Comparison of ENCODE assay signal across 19 cellular contexts in genomic region chr4:90841676-90842075, GRCh38.
"Had no signal": no experiment of that assay in that cellular context is flagged by ENCODE, and none has a peak within 500 bp of the region (broad histone marks: within the 10 kb centered on the region; RNA-seq: fewer than 3 reads in every experiment).

No MANE protein-coding gene starts in this region.

- ATAC-seq: activated naive CD8-positive, alpha-beta T cell treated with anti-CD3 and anti-CD28 coated beads, Interleukin-2, amount 50 U/mL, for 24 hours; body of pancreas; heart left ventricle; left cardiac atrium; psoas muscle; sciatic nerve; stimulated activated naive CD8-positive, alpha-beta T cell treated with anti-CD3 and anti-CD28 coated beads, Interleukin-15, amount 100 ng/mL, for 72 hours; T-cell; upper lobe of right lung had no signal

- DNase-seq: activated CD4-positive, alpha-beta T cell treated with anti-CD3 and anti-CD28 coated beads for 1 hour; activated CD4-positive, alpha-beta T cell treated with anti-CD3 and anti-CD28 coated beads, Interleukin-2, amount 50 U/mL, for 48 hours; activated naive CD4-positive, alpha-beta T cell treated with anti-CD3 and anti-CD28 coated beads for 36 hours; activated naive CD8-positive, alpha-beta T cell treated with anti-CD3 and anti-CD28 coated beads, Interleukin-2, amount 50 U/mL, for 24 hours; body of pancreas; cerebellar nuclear complex; foreskin fibroblast; heart left ventricle; left cardiac atrium; midbrain; psoas muscle; stimulated activated CD4-positive, alpha-beta T cell treated with anti-CD3 and anti-CD28 coated beads, Interleukin-1b, Interleukin-23, amount 100 ng/mL, for 48 hours; stimulated activated naive CD8-positive, alpha-beta T cell treated with anti-CD3 and anti-CD28 coated beads, Interleukin-15, amount 100 ng/mL, for 72 hours; T-cell; T1000; upper lobe of right lung had no signal

- H3K4me3 ChIP-seq: body of pancreas, heart left ventricle, lung, psoas muscle, SK-N-MC, upper lobe of right lung had no signal
